In the genomic region with DNA sequence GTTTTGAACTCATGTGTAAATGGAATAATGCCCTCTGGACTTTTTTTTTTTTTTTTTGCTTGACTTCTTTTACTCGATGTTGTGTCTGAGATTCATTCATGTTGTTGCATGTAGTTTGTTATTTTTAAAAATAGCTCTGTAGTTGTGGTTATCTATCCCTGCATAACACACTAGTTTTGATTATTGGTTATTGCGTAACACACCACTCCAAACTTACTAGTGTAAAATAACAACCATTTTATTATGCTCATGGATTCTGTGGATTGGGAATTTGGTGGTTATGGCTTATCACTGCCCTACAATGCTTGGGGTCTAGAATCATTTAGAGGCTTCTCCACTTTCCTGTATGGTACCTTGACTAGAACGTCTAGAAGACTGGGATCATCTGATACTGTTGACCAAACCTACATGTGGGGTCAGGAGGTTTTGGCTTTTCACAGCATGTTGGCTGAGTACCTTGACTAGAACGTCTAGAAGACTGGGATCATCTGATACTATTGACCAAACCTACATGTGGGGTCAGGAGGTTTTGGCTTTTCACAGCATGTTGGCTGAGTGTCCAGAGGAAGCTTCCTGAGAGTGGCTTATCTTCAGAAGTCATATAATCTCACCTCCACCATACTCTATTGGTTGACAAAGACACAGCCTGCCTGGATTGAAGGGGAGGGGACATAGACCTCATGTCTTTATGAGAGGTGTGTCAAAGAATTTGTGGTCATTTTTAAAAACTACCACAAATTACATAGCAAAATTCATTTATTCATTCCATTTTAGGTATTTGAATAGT, we compare ENCODE assay signal across 27 cellular contexts.
"Had no signal": no experiment of that assay in that cellular context is flagged by ENCODE, and none has a peak within 500 bp of the region (broad histone marks: within the 10 kb centered on the region; RNA-seq: fewer than 3 reads in every experiment).

No MANE protein-coding gene starts in this region.

- H3K9me3 Mint-ChIP-seq: activated naive CD8-positive, alpha-beta T cell treated with anti-CD3 and anti-CD28 coated beads, Interleukin-2, amount 50 U/mL, for 24 hours; activated T-helper 1 cell treated with anti-CD3 and anti-CD28 coated beads, Interleukin-12 subunit alpha, Interleukin-12 subunit beta, Interleukin-2, Interleukin-4 antibody, amounts not matched to agents 30 ng/mL and 10 ng/mL and 1 ng/mL, durations not matched to agents 14 hours and 24 hours and 36 hours; central memory CD8-positive, alpha-beta T cell; T-cell had no signal

- H3K4me3 Mint-ChIP-seq: activated CD8-positive, alpha-beta T cell treated with anti-CD3 and anti-CD28 coated beads, Interleukin-2, amount 10 ng/mL, durations not matched to agents 7 days and 5 days; activated naive CD8-positive, alpha-beta T cell treated with anti-CD3 and anti-CD28 coated beads, Interleukin-2, amount 50 U/mL, for 24 hours; activated T-helper 1 cell treated with anti-CD3 and anti-CD28 coated beads, Interleukin-12 subunit alpha, Interleukin-12 subunit beta, Interleukin-2, Interleukin-4 antibody, amounts not matched to agents 30 ng/mL and 10 ng/mL and 1 ng/mL, durations not matched to agents 14 hours and 24 hours and 36 hours; central memory CD8-positive, alpha-beta T cell; T-cell had no signal

- FAIRE-seq: RCC 7860 had no signal

- H3K27ac Mint-ChIP-seq: activated CD8-positive, alpha-beta T cell treated with anti-CD3 and anti-CD28 coated beads, Interleukin-2, amount 10 ng/mL, durations not matched to agents 7 days and 5 days; activated naive CD4-positive, alpha-beta T cell treated with anti-CD3 and anti-CD28 coated beads, Interleukin-2, amount 50 U/mL, for 72 hours; activated naive CD8-positive, alpha-beta T cell treated with anti-CD3 and anti-CD28 coated beads, Interleukin-2, amount 50 U/mL, for 24 hours; activated T-helper 1 cell treated with anti-CD3 and anti-CD28 coated beads, Interleukin-12 subunit alpha, Interleukin-12 subunit beta, Interleukin-2, Interleukin-4 antibody, amounts not matched to agents 30 ng/mL and 10 ng/mL and 1 ng/mL, durations not matched to agents 14 hours and 24 hours and 36 hours; T-cell had no signal

- H3K27me3 Mint-ChIP-seq: activated naive CD8-positive, alpha-beta T cell treated with anti-CD3 and anti-CD28 coated beads, Interleukin-2, amount 50 U/mL, for 24 hours; central memory CD8-positive, alpha-beta T cell; T-cell had no signal

- H3K27me3 ChIP-seq: ascending aorta, body of pancreas had no signal

- ATAC-seq: activated CD8-positive, alpha-beta T cell treated with anti-CD3 and anti-CD28 coated beads, Interleukin-2, amount 10 ng/mL, durations not matched to agents 7 days and 5 days; activated naive CD4-positive, alpha-beta T cell treated with anti-CD3 and anti-CD28 coated beads, Interleukin-2, amount 50 U/mL, for 72 hours; activated naive CD8-positive, alpha-beta T cell treated with anti-CD3 and anti-CD28 coated beads, Interleukin-2, amount 50 U/mL, for 24 hours; body of pancreas; PC-3; T-cell had no signal

- H3K27ac ChIP-seq: ascending aorta, body of pancreas had no signal

- H3K9me3 ChIP-seq: ascending aorta, body of pancreas had no signal

- DNase-seq: activated CD4-positive, alpha-beta T cell treated with anti-CD3 and anti-CD28 coated beads, Interleukin-2, amount 50 U/mL, for 1 hour; activated CD4-positive, CD25-positive, alpha-beta regulatory T cell; activated CD8-positive, alpha-beta memory T cell treated with anti-CD3 and anti-CD28 coated beads, Interleukin-2, amount 50 U/mL, for 48 hours; activated CD8-positive, alpha-beta T cell treated with anti-CD3 and anti-CD28 coated beads, Interleukin-2, amount 10 ng/mL, durations not matched to agents 7 days and 5 days; activated effector memory CD4-positive, alpha-beta T cell treated with Interleukin-2 at 50 U/mL for 16 hours; activated naive CD4-positive, alpha-beta T cell; activated naive CD8-positive, alpha-beta T cell treated with anti-CD3 and anti-CD28 coated beads, Interleukin-2, amount 50 U/mL, for 24 hours; activated T-cell treated with anti-CD3 and anti-CD28 coated beads, Interleukin-2, amount 50 U/mL, for 1 hour; amniotic stem cell; body of pancreas; Kasumi-1; KBM-7; NCI-H1048; NCI-H146; NCI-H187 treated with DMSO at 0.1 percent for 48 hours; NCI-H2081 treated with DMSO at 0.1 percent for 48 hours; NCI-H446; NCI-H524; PC-3; SHP77; T-cell; T-helper 2 cell had no signal

- H3K36me3 ChIP-seq: ascending aorta had no signal

- H3K4me3 ChIP-seq: ascending aorta, body of pancreas had no signal

- H3K4me1 ChIP-seq: ascending aorta, body of pancreas had no signal
